Comparison of ENCODE assay signal across 29 cellular contexts in genomic region chr16:13189250-13189649, GRCh38.
"Had no signal": no experiment of that assay in that cellular context is flagged by ENCODE, and none has a peak within 500 bp of the region (broad histone marks: within the 10 kb centered on the region; RNA-seq: fewer than 3 reads in every experiment).

No MANE protein-coding gene starts in this region.

- H3K36me3 ChIP-seq: colonic mucosa, esophagus muscularis mucosa, esophagus squamous epithelium, gastrocnemius medialis, gastroesophageal sphincter, heart left ventricle, heart right ventricle had no signal

- H3K27ac ChIP-seq: colonic mucosa, coronary artery, dorsolateral prefrontal cortex, epithelial cell of prostate, esophagus muscularis mucosa, esophagus squamous epithelium, foreskin keratinocyte, gastrocnemius medialis, gastroesophageal sphincter, heart left ventricle, heart right ventricle had no signal

- H3K27me3 ChIP-seq: colonic mucosa, esophagus squamous epithelium, foreskin keratinocyte, gastrocnemius medialis had no signal

- DNase-seq: colonic mucosa; cortex of kidney; dermis blood vessel endothelial cell; dorsolateral prefrontal cortex; effector CD4-positive, alpha-beta T cell; effector CD8-positive, alpha-beta T cell; effector memory CD4-positive, alpha-beta T cell; effector memory CD8-positive, alpha-beta T cell; endodermal cell; erythroblast; esophagus squamous epithelium; foreskin fibroblast; foreskin keratinocyte; foreskin melanocyte; gastrocnemius medialis; glutamatergic neuron; head of caudate nucleus; heart left ventricle; heart right ventricle had no signal

- H3K4me3 ChIP-seq: colonic mucosa, coronary artery, dorsolateral prefrontal cortex, esophagus muscularis mucosa, esophagus squamous epithelium, gastrocnemius medialis, gastroesophageal sphincter, heart left ventricle, heart right ventricle had no signal

- H3K9me3 ChIP-seq: colonic mucosa, esophagus muscularis mucosa, esophagus squamous epithelium, gastrocnemius medialis, gastroesophageal sphincter had no signal

- FAIRE-seq: colon, endometrium, endothelial cell of umbilical vein, frontal cortex had no signal

- ATAC-seq: effector memory CD8-positive, alpha-beta T cell; esophagus mucosa; foreskin keratinocyte; gastrocnemius medialis; gastroesophageal sphincter; heart left ventricle; heart right ventricle had no signal

- H3K4me1 ChIP-seq: colonic mucosa, esophagus muscularis mucosa, esophagus squamous epithelium, foreskin keratinocyte, gastrocnemius medialis, gastroesophageal sphincter, heart left ventricle, heart right ventricle had no signal

- H3K4me3 Mint-ChIP-seq: dendritic cell treated with granulocyte-macrophage colony-stimulating factor and Interleukin-4, amounts not matched to agents 40 ng/mL and 50 ng/mL, for 4 days; effector memory CD8-positive, alpha-beta T cell; endodermal cell had no signal

- H3K27ac Mint-ChIP-seq: dendritic cell treated with granulocyte-macrophage colony-stimulating factor and Interleukin-4, amounts not matched to agents 40 ng/mL and 50 ng/mL, for 4 days; effector memory CD8-positive, alpha-beta T cell; endodermal cell had no signal
